8 cellular contexts compared by ENCODE assay signal in genomic region chr19:18112989-18113478, GRCh38. TPM values are rescaled to one million over a fixed set of nuclear protein-coding genes. Genes with fewer than 3 reads are reported as not detected.
DNase-seq lines count a peak whose midpoint lies in the region; ATAC-seq, FAIRE-seq and TF ChIP-seq lines count a peak whose summit lies in the region.

No MANE protein-coding gene starts in this region.

- H3K4me3 ChIP-seq in Peyer's patch (no peak overlapping the region), esophagus squamous epithelium (no peak overlapping the region)

- DNase-seq in D721Med (ENCODE audit: insufficient read length, low spot score) = peak; percentile 74
- peak; percentile 88 for DNase-seq in KBM-7
- peak; percentile 80 to 94 (median 93) for DNase-seq in Peyer's patch
- peak; percentile 87 to 90 for DNase-seq in activated T-cell treated with anti-CD3 and anti-CD28 coated beads, Interleukin-2, amount 50 U/mL, for 48 hours
- DNase-seq in esophagus squamous epithelium (lab: John Stamatoyannopoulos, UW) = no peak
- DNase-seq in natural killer cell treated with Interleukin-12 subunit alpha and Interleukin-12 subunit beta and Interleukin-15 and Interleukin-18, amount 100 ng/mL, for 72 hours (ENCODE audit: low spot score) = peak; percentile 81
- DNase-seq in stimulated activated naive CD8-positive, alpha-beta T cell treated with anti-CD3 and anti-CD28 coated beads, Interleukin-15, amount 100 ng/mL, for 72 hours = peak; percentile 59 to 72

- H3K9me3 ChIP-seq in Peyer's patch = no peaks in the 10 kb centered on the region
- H3K9me3 ChIP-seq in esophagus squamous epithelium = no peaks in the 10 kb centered on the region

- H3K27ac ChIP-seq in Peyer's patch (peak overlapping the region in 1 of 4 donors; percentile 38), esophagus squamous epithelium (peak overlapping the region in 2 of 4 donors; percentile 13)

- H3K27me3 Mint-ChIP-seq in natural killer cell treated with Interleukin-12 subunit alpha and Interleukin-12 subunit beta and Interleukin-15 and Interleukin-18, amount 100 ng/mL, for 72 hours = no peaks in the 10 kb centered on the region
- peaks cover 10% of the 10 kb centered on the region for H3K27me3 Mint-ChIP-seq in stimulated activated naive CD8-positive, alpha-beta T cell treated with anti-CD3 and anti-CD28 coated beads, Interleukin-15, amount 100 ng/mL, for 72 hours

- peak overlapping the region in 1 of 2 donors; percentile 23 for H3K27ac Mint-ChIP-seq in natural killer cell treated with Interleukin-12 subunit alpha and Interleukin-12 subunit beta and Interleukin-15 and Interleukin-18, amount 100 ng/mL, for 72 hours
- H3K27ac Mint-ChIP-seq in stimulated activated naive CD8-positive, alpha-beta T cell treated with anti-CD3 and anti-CD28 coated beads, Interleukin-15, amount 100 ng/mL, for 72 hours = no peak overlapping the region

- H3K36me3 ChIP-seq in Peyer's patch (peaks cover 0 to 12% (median 0%) of the 10 kb centered on the region in 3 donors), esophagus squamous epithelium (no peaks in the 10 kb centered on the region)

- H3K4me1 ChIP-seq in Peyer's patch = peaks cover 0 to 34% (median 13%) of the 10 kb centered on the region in 4 donors
- peaks cover 13 to 38% (median 28%) of the 10 kb centered on the region in 3 donors for H3K4me1 ChIP-seq in esophagus squamous epithelium

- in situ Hi-C loops in KBM-7 (cut with MboI; ENCODE audit: low pct_unique_long_range_greater_than_20kb, low sequenced_read_pairs) = no loop called here

- 26 to 32% methylated on average over 8 to 9 of the region's 9 CpGs for WGBS in esophagus squamous epithelium, 2 donors

- no peaks in the 10 kb centered on the region for H3K27me3 ChIP-seq in Peyer's patch
- peaks cover 0 to 15% (median 0%) of the 10 kb centered on the region in 4 donors for H3K27me3 ChIP-seq in esophagus squamous epithelium

- no peaks in the 10 kb centered on the region for H3K36me3 Mint-ChIP-seq in natural killer cell treated with Interleukin-12 subunit alpha and Interleukin-12 subunit beta and Interleukin-15 and Interleukin-18, amount 100 ng/mL, for 72 hours

- peaks cover 23 to 39% of the 10 kb centered on the region in 2 donors for H3K4me1 Mint-ChIP-seq in natural killer cell treated with Interleukin-12 subunit alpha and Interleukin-12 subunit beta and Interleukin-15 and Interleukin-18, amount 100 ng/mL, for 72 hours (ENCODE audit: low read depth in 2 of 2)
- H3K4me1 Mint-ChIP-seq in stimulated activated naive CD8-positive, alpha-beta T cell treated with anti-CD3 and anti-CD28 coated beads, Interleukin-15, amount 100 ng/mL, for 72 hours = peaks cover 50% of the 10 kb centered on the region

- FAIRE-seq in D721Med (lab: Jason Lieb, UNC) = no peak

- intact Hi-C loops in esophagus squamous epithelium (cut with DNase I) = loop anchor here (5.0 to 10.0 kb wide), 2 partner anchors 44 to 142 kb away; a partner anchor contains a TSS

- H3K4me3 Mint-ChIP-seq in natural killer cell treated with Interleukin-12 subunit alpha and Interleukin-12 subunit beta and Interleukin-15 and Interleukin-18, amount 100 ng/mL, for 72 hours = no peak overlapping the region
- no peak overlapping the region for H3K4me3 Mint-ChIP-seq in stimulated activated naive CD8-positive, alpha-beta T cell treated with anti-CD3 and anti-CD28 coated beads, Interleukin-15, amount 100 ng/mL, for 72 hours

- no peaks in the 10 kb centered on the region for H3K9me3 Mint-ChIP-seq in natural killer cell treated with Interleukin-12 subunit alpha and Interleukin-12 subunit beta and Interleukin-15 and Interleukin-18, amount 100 ng/mL, for 72 hours
- no peaks in the 10 kb centered on the region for H3K9me3 Mint-ChIP-seq in stimulated activated naive CD8-positive, alpha-beta T cell treated with anti-CD3 and anti-CD28 coated beads, Interleukin-15, amount 100 ng/mL, for 72 hours

- TF ChIP-seq CTCF in D721Med (IDR thresholded peaks at IDR 0.05; ENCODE audit: insufficient read depth, missing control alignments) (peak; percentile 90), Peyer's patch (IDR thresholded peaks at IDR 0.05) (peak; percentile 79 to 90 (median 85)), esophagus squamous epithelium (IDR thresholded peaks at IDR 0.05) (peak; percentile 80 to 90 (median 87))

- no peak for TF ChIP-seq POLR2A in Peyer's patch (IDR thresholded peaks at IDR 0.05)
- no peak for TF ChIP-seq POLR2A in esophagus squamous epithelium (IDR thresholded peaks at IDR 0.05)

- peak in 1 of 2 donors; percentile 50 for ATAC-seq in natural killer cell treated with Interleukin-12 subunit alpha and Interleukin-12 subunit beta and Interleukin-15 and Interleukin-18, amount 100 ng/mL, for 72 hours
- peak; percentile 55 for ATAC-seq in stimulated activated naive CD8-positive, alpha-beta T cell treated with anti-CD3 and anti-CD28 coated beads, Interleukin-15, amount 100 ng/mL, for 72 hours
- no peak for ATAC-seq in HG03521 (IDR thresholded peaks at IDR 0.05; ENCODE audit: unreplicated experiment)

RNA-seq across cellular contexts. Expression of gene MAST3, which starts 15.5 kb away (rescaled TPM):
- total RNA-seq in Peyer's patch (10 to 100 TPM; 47.8 to 56.3 (median 52.0) TPM), esophagus squamous epithelium (1 to 10 TPM; 2.3 to 4.8 (median 4.1) TPM)
- 10 to 100 TPM; 30.3 to 31.4 TPM for total RNA-seq in natural killer cell treated with Interleukin-12 subunit alpha and Interleukin-12 subunit beta and Interleukin-15 and Interleukin-18, amount 100 ng/mL, for 72 hours

RNA-seq across cellular contexts. Expression of gene IL12RB1, which starts 26.3 kb away (rescaled TPM):
- total RNA-seq in Peyer's patch (10 to 100 TPM in 1 of 4 donors, 1 to 10 TPM in 3; 1.2 to 19.0 (median 2.8) TPM), esophagus squamous epithelium (1 to 10 TPM; 1.1 to 2.3 (median 1.9) TPM)
- 100 to 1,000 TPM; 109 to 124 TPM for total RNA-seq in natural killer cell treated with Interleukin-12 subunit alpha and Interleukin-12 subunit beta and Interleukin-15 and Interleukin-18, amount 100 ng/mL, for 72 hours

RNA-seq across cellular contexts. Expression of gene PIK3R2, which starts 39.9 kb away (rescaled TPM):
- total RNA-seq in Peyer's patch (10 to 100 TPM; 19.7 to 45.4 (median 28.2) TPM), esophagus squamous epithelium (10 to 100 TPM; 20.4 to 42.1 (median 29.1) TPM)
- total RNA-seq in natural killer cell treated with Interleukin-12 subunit alpha and Interleukin-12 subunit beta and Interleukin-15 and Interleukin-18, amount 100 ng/mL, for 72 hours = 10 to 100 TPM; 12.6 to 20.1 TPM

Comparison
In these comparisons a context has a peak if more than half of its experiments do, and no peak if none do; other contexts are left out.
1. RNA of gene MAST3, which starts 15.5 kb away (total RNA-seq): 47.8 to 56.3 TPM in Peyer's patch and 30.3 to 31.4 TPM in natural killer cell treated with Interleukin-12 subunit alpha and Interleukin-12 subunit beta and Interleukin-15 and Interleukin-18, amount 100 ng/mL, for 72 hours; 2.3 to 4.8 TPM in esophagus squamous epithelium; every median in the first group is over 4 times any median in the second.
2. RNA of gene IL12RB1, which starts 26.3 kb away (total RNA-seq): 109 to 124 TPM in natural killer cell treated with Interleukin-12 subunit alpha and Interleukin-12 subunit beta and Interleukin-15 and Interleukin-18, amount 100 ng/mL, for 72 hours; 1.2 to 19.0 TPM in Peyer's patch and 1.1 to 2.3 TPM in esophagus squamous epithelium; every median in the first group is over 4 times any median in the second.
3. Peak in every context shown above with its lines, with median percentiles within 50 percentile points of each other: CTCF ChIP-seq.